In the genomic region with DNA sequence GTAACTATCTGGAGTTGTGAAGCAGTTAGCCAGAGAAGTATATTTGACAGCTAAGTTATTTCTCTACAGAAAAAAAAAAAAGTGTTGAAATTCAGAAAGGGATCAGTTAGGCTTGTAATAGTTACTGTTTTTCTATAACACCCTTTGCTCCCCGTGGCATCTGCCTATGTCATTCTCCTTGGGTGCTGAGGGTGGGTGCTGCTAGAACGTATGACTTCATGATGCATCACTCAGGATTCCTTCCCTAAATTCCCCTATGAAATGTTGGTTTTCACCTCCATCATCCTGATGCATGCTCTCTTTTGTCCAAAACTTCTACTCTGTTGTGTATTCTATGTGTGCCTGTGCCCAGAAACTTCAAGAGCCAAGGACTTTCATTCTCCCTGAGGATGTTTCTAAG, we compare ENCODE assay signal across 15 cellular contexts.
DNase-seq lines count a peak whose midpoint lies in the region; ATAC-seq and TF ChIP-seq lines count a peak whose summit lies in the region.
"Had no signal": no experiment of that assay in that cellular context is flagged by ENCODE, and none has a peak within 500 bp of the region (broad histone marks: within the 10 kb centered on the region; RNA-seq: fewer than 3 reads in every experiment).

No MANE protein-coding gene starts in this region.

- TF ChIP-seq CTCF in RWPE2 (IDR thresholded peaks at IDR 0.05; ENCODE audit: poor library complexity, severe bottlenecking): no peak
- no peak for TF ChIP-seq CTCF in foreskin keratinocyte (conservative IDR thresholded peaks at IDR 0.05)

- no peak overlapping the region for H2AFZ ChIP-seq in Karpas-422 (ENCODE audit: low read length)
- H2AFZ ChIP-seq: GM23248 had no signal

- H3K36me3 ChIP-seq in RWPE2 (ENCODE audit: low read depth) (no peaks in the 10 kb centered on the region), Karpas-422 (ENCODE audit: insufficient read depth, low read length) (no peaks in the 10 kb centered on the region)

- H3K27ac ChIP-seq in RWPE2 (ENCODE audit: poor library complexity, severe bottlenecking) (no peak overlapping the region), foreskin keratinocyte (no peak overlapping the region), Karpas-422 (ENCODE audit: low read length) (no peak overlapping the region)
- H3K27ac ChIP-seq: GM23248 had no signal

- H3K9me2 ChIP-seq in Karpas-422 (replicated peaks; ENCODE audit: insufficient read depth, low read length): no peaks in the 10 kb centered on the region

- DNase-seq in EL (peak; percentile 7), HCEC 1CT (peak; percentile 31), RWPE2 (ENCODE audit: low spot score) (no peak), foreskin keratinocyte (peak; percentile 13 to 46), iPS-NIHi7 (ENCODE audit: extremely low spot score) (no peak), putamen (ENCODE audit: low spot score) (no peak), Karpas-422 (no peak)
- DNase-seq: C1 segment of cervical spinal cord; CD4-positive, alpha-beta memory T cell; DMS153; DMS79 treated with DMSO at 0.1 percent for 48 hours; GF-D8; GM23248; H9 had no signal

- no peak overlapping the region for H3K4me3 ChIP-seq in RWPE2 (ENCODE audit: severe bottlenecking)
- H3K4me3 ChIP-seq in Karpas-422 (ENCODE audit: low read length): no peak overlapping the region
- H3K4me3 ChIP-seq: GM23248 had no signal

- H3K9me3 ChIP-seq in RWPE2 (ENCODE audit: severe bottlenecking): no peaks in the 10 kb centered on the region
- H3K9me3 ChIP-seq in Karpas-422 (ENCODE audit: low read length): peaks cover 3% of the 10 kb centered on the region; the same call in 1 of the 2 replicates

- H3K9ac ChIP-seq in Karpas-422 (ENCODE audit: low read length): no peak overlapping the region
- H3K9ac ChIP-seq: GM23248 had no signal

- ATAC-seq in RWPE2 (ENCODE audit: low read depth): peak; percentile 25; the same call in 1 of the 3 replicates
- peak; percentile 92 for ATAC-seq in foreskin keratinocyte
- no peak for ATAC-seq in HG03175 (IDR thresholded peaks at IDR 0.05; ENCODE audit: unreplicated experiment)

- H3K79me2 ChIP-seq in Karpas-422 (ENCODE audit: low read length): no peaks in the 10 kb centered on the region

- H3K4me1 ChIP-seq in RWPE2 (ENCODE audit: insufficient read depth, poor library complexity, severe bottlenecking): no peaks in the 10 kb centered on the region
- peaks cover 5% of the 10 kb centered on the region for H3K4me1 ChIP-seq in foreskin keratinocyte
- H3K4me1 ChIP-seq in Karpas-422 (ENCODE audit: low read length): no peaks in the 10 kb centered on the region

- H4K20me1 ChIP-seq in Karpas-422 (ENCODE audit: insufficient read depth, low read depth, low read length): no peaks in the 10 kb centered on the region

- no peaks in the 10 kb centered on the region for H3K27me3 ChIP-seq in RWPE2 (ENCODE audit: insufficient read depth, poor library complexity, severe bottlenecking)
- no peaks in the 10 kb centered on the region for H3K27me3 ChIP-seq in foreskin keratinocyte
- H3K27me3 ChIP-seq in Karpas-422 (ENCODE audit: low read length): no peaks in the 10 kb centered on the region

- H3K4me2 ChIP-seq in Karpas-422 (ENCODE audit: low read depth, low read length, poor library complexity, severe bottlenecking): no peak overlapping the region

Comparison
In these comparisons a context has a peak if more than half of its experiments do, and no peak if none do; other contexts are left out.
1. DNase-seq: peak in EL (single experiment), HCEC 1CT (single experiment) and foreskin keratinocyte (2 of 2); none in RWPE2 (single experiment), iPS-NIHi7 (single experiment), putamen (single experiment) and Karpas-422 (single experiment).